18 cellular contexts compared by ENCODE assay signal in the genomic region with DNA sequence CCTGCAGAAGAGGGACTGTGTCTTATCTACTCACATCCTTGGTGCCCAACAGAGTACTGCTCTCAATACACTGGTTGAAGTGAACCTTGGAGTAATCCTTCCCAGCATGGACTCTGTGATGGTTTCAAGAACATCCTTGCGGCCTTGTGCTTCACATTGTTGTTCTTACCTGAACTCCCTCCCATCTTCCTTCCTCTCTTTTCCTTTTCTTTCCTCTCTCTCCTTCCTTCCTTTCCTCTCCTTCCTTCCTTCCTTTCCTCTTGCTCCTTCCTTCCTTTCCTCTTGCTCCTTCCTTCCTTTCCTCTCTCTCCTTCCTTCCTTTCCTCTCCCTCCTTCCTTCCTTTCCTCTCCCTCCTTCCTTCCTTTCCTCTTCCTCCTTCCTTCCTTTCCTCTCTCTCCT. TPM values are rescaled to one million over a fixed set of nuclear protein-coding genes. Genes with fewer than 3 reads are reported as not detected.
A peak's percentile ranks its signal among the peaks of the same experiment; 100 is the strongest.
DNase-seq lines count a peak whose midpoint lies in the region; ATAC-seq, FAIRE-seq and TF ChIP-seq lines count a peak whose summit lies in the region.
"Had no signal": no experiment of that assay in that cellular context is flagged by ENCODE, and none has a peak within 500 bp of the region (broad histone marks: within the 10 kb centered on the region; RNA-seq: fewer than 3 reads in every experiment).

No MANE protein-coding gene starts in this region.

- peak; percentile 24; the same call in 2 of the 3 replicates for ATAC-seq in K562
- no peak for ATAC-seq in activated naive CD8-positive, alpha-beta T cell treated with anti-CD3 and anti-CD28 coated beads, Interleukin-2, amount 50 U/mL, for 24 hours
- ATAC-seq: CD8-positive, alpha-beta T cell; HepG2 had no signal

- no peaks in the 10 kb centered on the region for H3K79me2 ChIP-seq in K562 (ENCODE audit: control insufficient read depth, insufficient read depth, low read length)

- CTCF ChIA-PET in activated CD4-positive, alpha-beta memory T cell treated with anti-CD3 and anti-CD28 coated beads for 36 hours (lab: Charles Lee), result no interaction called here
- CTCF ChIA-PET in activated CD4-positive, alpha-beta memory T cell treated with anti-CD3 and anti-CD28 coated beads, Interleukin-2, amount 10 ng/mL, durations not matched to agents 7 days and 5 days (lab: Charles Lee), result no interaction called here
- CTCF ChIA-PET in K562 (lab: Yijun Ruan, JAX; ENCODE audit: low intra/inter-chr PET ratio), result no interaction called here

- no peaks in the 10 kb centered on the region for H3K27me3 ChIP-seq in K562 (ENCODE audit: control insufficient read depth in 2 of 2, insufficient read depth in 2 of 2, low read length in 2 of 2)

- no peak overlapping the region for H3K27ac ChIP-seq in K562 (ENCODE audit: extremely low read depth, low read depth, low read length)
- H3K27ac ChIP-seq: 22Rv1 had no signal

- no peak overlapping the region for H3K9ac ChIP-seq in K562 (ENCODE audit: insufficient read depth in 1 of 2, low read depth in 2 of 2, low read length in 2 of 2)

- no peak overlapping the region for H2AFZ ChIP-seq in K562 (ENCODE audit: low read depth, low read length)
- H2AFZ ChIP-seq: GM23338 had no signal

- H4K20me1 ChIP-seq in K562 (replicated peaks; ENCODE audit: control insufficient read depth, insufficient read depth, low read length), result no peaks in the 10 kb centered on the region

- H3K4me2 ChIP-seq in K562 (ENCODE audit: insufficient read depth, low read length), result no peak overlapping the region
- H3K4me2 ChIP-seq: GM23338 had no signal

- FAIRE-seq in K562 (lab: Jason Lieb, UNC), result no peak
- FAIRE-seq: HepG2, HTR-8/SVneo had no signal

- H3K4me3 Mint-ChIP-seq in activated CD4-positive, alpha-beta memory T cell treated with anti-CD3 and anti-CD28 coated beads for 36 hours, result no peak overlapping the region
- no peak overlapping the region for H3K4me3 Mint-ChIP-seq in activated CD4-positive, alpha-beta memory T cell treated with anti-CD3 and anti-CD28 coated beads, Interleukin-2, amount 10 ng/mL, durations not matched to agents 7 days and 5 days
- no peak overlapping the region for H3K4me3 Mint-ChIP-seq in mesothelial cell of epicardium
- H3K4me3 Mint-ChIP-seq in activated naive CD8-positive, alpha-beta T cell treated with anti-CD3 and anti-CD28 coated beads, Interleukin-2, amount 50 U/mL, for 24 hours, result no peak overlapping the region
- H3K4me3 Mint-ChIP-seq: CD14-positive monocyte; CD8-positive, alpha-beta T cell; GM23338; H9 had no signal

- peaks cover 7% of the 10 kb centered on the region for H3K27me3 Mint-ChIP-seq in activated CD4-positive, alpha-beta memory T cell treated with anti-CD3 and anti-CD28 coated beads for 36 hours
- H3K27me3 Mint-ChIP-seq in activated CD4-positive, alpha-beta memory T cell treated with anti-CD3 and anti-CD28 coated beads, Interleukin-2, amount 10 ng/mL, durations not matched to agents 7 days and 5 days, result no peaks in the 10 kb centered on the region
- H3K27me3 Mint-ChIP-seq in mesothelial cell of epicardium (ENCODE audit: low read depth), result no peaks in the 10 kb centered on the region
- no peaks in the 10 kb centered on the region for H3K27me3 Mint-ChIP-seq in activated naive CD8-positive, alpha-beta T cell treated with anti-CD3 and anti-CD28 coated beads, Interleukin-2, amount 50 U/mL, for 24 hours

- intact Hi-C loops in activated CD4-positive, alpha-beta memory T cell treated with anti-CD3 and anti-CD28 coated beads for 36 hours (cut with micrococcal nuclease), result no loop called here
- intact Hi-C loops in K562 (cut with micrococcal nuclease), result loop anchor here (10.0 kb wide), 1 partner anchor 62 kb away; no protein-coding TSS in a partner anchor

- no peak overlapping the region for H3K4me3 ChIP-seq in K562
- H3K4me3 ChIP-seq: GM23338 had no signal

- no peak for TF ChIP-seq EP300 in K562 (IDR thresholded peaks at IDR 0.05; ENCODE audit: low read length)

- WGBS in K562 (ENCODE audit: insufficient coverage, low coverage, missing lambda C conversion rate), result 100% methylated on average over 1 of the region's 1 CpG

- H3K36me3 Mint-ChIP-seq in activated CD4-positive, alpha-beta memory T cell treated with anti-CD3 and anti-CD28 coated beads for 36 hours, result no peaks in the 10 kb centered on the region
- no peaks in the 10 kb centered on the region for H3K36me3 Mint-ChIP-seq in activated CD4-positive, alpha-beta memory T cell treated with anti-CD3 and anti-CD28 coated beads, Interleukin-2, amount 10 ng/mL, durations not matched to agents 7 days and 5 days (ENCODE audit: low read depth)
- H3K36me3 Mint-ChIP-seq in mesothelial cell of epicardium, result peaks cover 49% of the 10 kb centered on the region
- no peaks in the 10 kb centered on the region for H3K36me3 Mint-ChIP-seq in activated naive CD8-positive, alpha-beta T cell treated with anti-CD3 and anti-CD28 coated beads, Interleukin-2, amount 50 U/mL, for 24 hours (ENCODE audit: low read depth)
- H3K36me3 Mint-ChIP-seq: CD14-positive monocyte; CD8-positive, alpha-beta T cell had no signal

- no TSS peak for BruUV-seq in K562 (replicated peaks; lab: Mats Ljungman, UMichigan)

- no peak for TF ChIP-seq POLR2A in K562 (conservative IDR thresholded peaks at IDR 0.05)

- H3K4me1 ChIP-seq in K562 (replicated peaks in 1 of 2; ENCODE audit: control insufficient read depth in 2 of 2, insufficient read depth in 2 of 2, low read length in 2 of 2), result peaks cover 0 to 15% of the 10 kb centered on the region in 2 experiments; a peak in 3 of 5 replicates

- in situ Hi-C loops in K562 (cut with MboI), result no loop called here

- H3K27ac Mint-ChIP-seq in activated CD4-positive, alpha-beta memory T cell treated with anti-CD3 and anti-CD28 coated beads for 36 hours, result peak overlapping the region; percentile 38
- H3K27ac Mint-ChIP-seq in activated CD4-positive, alpha-beta memory T cell treated with anti-CD3 and anti-CD28 coated beads, Interleukin-2, amount 10 ng/mL, durations not matched to agents 7 days and 5 days, result no peak overlapping the region
- peak overlapping the region; percentile 10 for H3K27ac Mint-ChIP-seq in mesothelial cell of epicardium
- no peak overlapping the region for H3K27ac Mint-ChIP-seq in activated naive CD8-positive, alpha-beta T cell treated with anti-CD3 and anti-CD28 coated beads, Interleukin-2, amount 50 U/mL, for 24 hours
- H3K27ac Mint-ChIP-seq: CD14-positive monocyte; CD8-positive, alpha-beta T cell; GM23338 had no signal

- TF ChIP-seq RAD21 in K562 (CRISPR knock-in tag; conservative IDR thresholded peaks at IDR 0.05 in 1 of 2, IDR thresholded peaks at IDR 0.05 in 1 of 2), result no peak

- DNase-seq in activated CD4-positive, alpha-beta memory T cell treated with anti-CD3 and anti-CD28 coated beads for 36 hours, result no peak
- DNase-seq in activated CD4-positive, alpha-beta memory T cell treated with anti-CD3 and anti-CD28 coated beads, Interleukin-2, amount 10 ng/mL, durations not matched to agents 7 days and 5 days, result no peak
- DNase-seq in K562 (ENCODE audit: extremely low read depth in 1 of 4, low spot score in 3 of 4) (no peak), mesothelial cell of epicardium (ENCODE audit: low spot score in 2 of 2, unreplicated experiment in 2 of 2) (no peak), GM20000 (ENCODE audit: low spot score) (no peak), SHP77 (lab: John Stamatoyannopoulos, UW) (no peak)
- no peak for DNase-seq in stimulated activated CD4-positive, alpha-beta T cell treated with anti-CD3 and anti-CD28 coated beads, Interleukin-4, amount 100 ng/mL, for 24 hours
- DNase-seq in activated naive CD8-positive, alpha-beta T cell treated with anti-CD3 and anti-CD28 coated beads, Interleukin-2, amount 50 U/mL, for 24 hours, result no peak
- DNase-seq: CD8-positive, alpha-beta T cell; COR-L47; DND-41; GDM1; H9 had no signal

- POLR2A ChIA-PET in activated CD4-positive, alpha-beta memory T cell treated with anti-CD3 and anti-CD28 coated beads for 36 hours (lab: Charles Lee), result no interaction called here
- POLR2A ChIA-PET in activated CD4-positive, alpha-beta memory T cell treated with anti-CD3 and anti-CD28 coated beads, Interleukin-2, amount 10 ng/mL, durations not matched to agents 7 days and 5 days (lab: Charles Lee), result no interaction called here
- POLR2A ChIA-PET in K562 (lab: Yijun Ruan, JAX), result interaction anchor here (0.7 to 0.8 kb wide), 2 partner anchors 22 to 91 kb away, joined by 3 read pairs; no protein-coding TSS in a partner anchor

- TF ChIP-seq CTCF in K562 (IDR thresholded peaks at IDR 0.05 in 2 of 3, conservative IDR thresholded peaks at IDR 0.05 in 1 of 3; ENCODE audit: insufficient read depth in 2 of 3, low read depth in 1 of 3, low read length in 3 of 3) (no peak), mesothelial cell of epicardium (IDR thresholded peaks at IDR 0.05; ENCODE audit: unreplicated experiment) (no peak), GM20000 (IDR thresholded peaks at IDR 0.05; ENCODE audit: extremely low read depth, missing control alignments) (no peak)

- H3K36me3 ChIP-seq in K562 (ENCODE audit: control insufficient read depth, insufficient read depth, low read length), result peaks cover 17% of the 10 kb centered on the region; the same call in 2 of the 3 replicates

- H3K9me1 ChIP-seq in K562 (ENCODE audit: control insufficient read depth, insufficient read depth, low read length), result no peaks in the 10 kb centered on the region

- no peaks in the 10 kb centered on the region for H3K9me3 Mint-ChIP-seq in activated CD4-positive, alpha-beta memory T cell treated with anti-CD3 and anti-CD28 coated beads for 36 hours
- H3K9me3 Mint-ChIP-seq in activated CD4-positive, alpha-beta memory T cell treated with anti-CD3 and anti-CD28 coated beads, Interleukin-2, amount 10 ng/mL, durations not matched to agents 7 days and 5 days, result no peaks in the 10 kb centered on the region
- no peaks in the 10 kb centered on the region for H3K9me3 Mint-ChIP-seq in mesothelial cell of epicardium
- no peaks in the 10 kb centered on the region for H3K9me3 Mint-ChIP-seq in activated naive CD8-positive, alpha-beta T cell treated with anti-CD3 and anti-CD28 coated beads, Interleukin-2, amount 50 U/mL, for 24 hours
- H3K9me3 Mint-ChIP-seq: CD8-positive, alpha-beta T cell; GM23338; H9 had no signal

- no peaks in the 10 kb centered on the region for H3K4me1 Mint-ChIP-seq in activated CD4-positive, alpha-beta memory T cell treated with anti-CD3 and anti-CD28 coated beads for 36 hours (ENCODE audit: low read depth)
- no peaks in the 10 kb centered on the region for H3K4me1 Mint-ChIP-seq in activated CD4-positive, alpha-beta memory T cell treated with anti-CD3 and anti-CD28 coated beads, Interleukin-2, amount 10 ng/mL, durations not matched to agents 7 days and 5 days
- H3K4me1 Mint-ChIP-seq in mesothelial cell of epicardium, result peaks cover 38% of the 10 kb centered on the region
- no peaks in the 10 kb centered on the region for H3K4me1 Mint-ChIP-seq in activated naive CD8-positive, alpha-beta T cell treated with anti-CD3 and anti-CD28 coated beads, Interleukin-2, amount 50 U/mL, for 24 hours

- H3K9me3 ChIP-seq in K562 (replicated peaks; ENCODE audit: control insufficient read depth, insufficient read depth, low read depth, low read length), result no peaks in the 10 kb centered on the region

RNA-seq across cellular contexts. Expression of gene LAMB1, which starts 26.3 kb away (rescaled TPM):
- not detected for total RNA-seq in activated CD4-positive, alpha-beta memory T cell treated with anti-CD3 and anti-CD28 coated beads for 36 hours
- not detected for total RNA-seq in activated CD4-positive, alpha-beta memory T cell treated with anti-CD3 and anti-CD28 coated beads, Interleukin-2, amount 10 ng/mL, durations not matched to agents 7 days and 5 days
- 65.8 and 106 TPM in 2 replicates for total RNA-seq in K562 (2011; cell fraction: chromatin; rRNA removed; ENCODE audit: low replicate concordance)
- total RNA-seq in K562 (2011; cell fraction: nucleolus; rRNA removed), result 51.9 and 59.0 TPM in 2 replicates
- total RNA-seq in K562 (2011; cell fraction: nucleoplasm; rRNA removed), result 55.5 and 61.5 TPM in 2 replicates
- total RNA-seq in K562 (2014; rRNA removed) (10.2 and 10.5 TPM in 2 replicates), K562 (2014; rRNA removed; fragmentation: Illumina TruSeq; extraction: Trizol) (9.8 and 14.5 TPM in 2 replicates), K562 (2015; rRNA removed; fragmentation: Illumina TruSeq; extraction: Trizol) (17.7 and 18.1 TPM in 2 replicates), K562 (2021) (16.6 and 17.3 TPM in 2 replicates), mesothelial cell of epicardium (556 to 593 TPM (median 584 TPM) in 3 replicates)
- polyA plus RNA-seq in K562 (2011; rRNA removed) (12.3 and 21.6 TPM in 2 replicates), K562 (2014; fragmentation: Illumina TruSeq; extraction: Trizol) (13.7 and 14.3 TPM in 2 replicates), K562 (2014; fragmentation: Nextera tagmentation; extraction: Ambion mirVana) (10 to 100 TPM in 1 of 2 experiments, 1 to 10 TPM in 1; 6.0 to 11.7 TPM), K562 (2014; rRNA removed) (9.8 and 16.1 TPM in 2 replicates)
- polyA plus RNA-seq in K562 (2011; cell fraction: cytosol; rRNA removed), result 12.5 and 21.5 TPM in 2 replicates
- polyA plus RNA-seq in K562 (2011; cell fraction: nucleus; rRNA removed), result 58.9 and 88.5 TPM in 2 replicates
- 15.6 and 25.8 TPM in 2 replicates for polyA plus RNA-seq in K562 (2012)
- 30.3 and 34.1 TPM in 2 replicates for polyA minus RNA-seq in K562 (2011; rRNA and poly(A)+ RNA removed)
- polyA minus RNA-seq in K562 (2011; cell fraction: cytosol; rRNA and poly(A)+ RNA removed), result 18.7 and 26.3 TPM in 2 replicates
- polyA minus RNA-seq in K562 (2011; cell fraction: nucleus; rRNA and poly(A)+ RNA removed), result 29.2 and 49.0 TPM in 2 replicates
- total RNA-seq: CD8-positive, alpha-beta T cell had no signal

Comparison
In these comparisons a context has a peak if more than half of its experiments do, and no peak if none do; other contexts are left out.
1. H3K27ac Mint-ChIP-seq: peak in activated CD4-positive, alpha-beta memory T cell treated with anti-CD3 and anti-CD28 coated beads for 36 hours (single experiment) and mesothelial cell of epicardium (single experiment); none in activated CD4-positive, alpha-beta memory T cell treated with anti-CD3 and anti-CD28 coated beads, Interleukin-2, amount 10 ng/mL, durations not matched to agents 7 days and 5 days (single experiment) and activated naive CD8-positive, alpha-beta T cell treated with anti-CD3 and anti-CD28 coated beads, Interleukin-2, amount 50 U/mL, for 24 hours (single experiment).